ENCODE assay signal across 2 cellular contexts in genomic region chr12:77837876-77838291, GRCh38.
TF ChIP-seq lines count a peak whose summit lies in the region.

No MANE protein-coding gene starts in this region.

TF ChIP-seq in HepG2, 621 proteins besides CTCF, POLR2A, EP300 and RAD21:
- peak; percentile 59 to 84 for TF ChIP-seq MAFK (conservative IDR thresholded peaks at IDR 0.05 in 1 of 2, IDR thresholded peaks at IDR 0.05 in 1 of 2; ENCODE audit: low read length in 2 of 2)
- TF ChIP-seq, protein P1, sequence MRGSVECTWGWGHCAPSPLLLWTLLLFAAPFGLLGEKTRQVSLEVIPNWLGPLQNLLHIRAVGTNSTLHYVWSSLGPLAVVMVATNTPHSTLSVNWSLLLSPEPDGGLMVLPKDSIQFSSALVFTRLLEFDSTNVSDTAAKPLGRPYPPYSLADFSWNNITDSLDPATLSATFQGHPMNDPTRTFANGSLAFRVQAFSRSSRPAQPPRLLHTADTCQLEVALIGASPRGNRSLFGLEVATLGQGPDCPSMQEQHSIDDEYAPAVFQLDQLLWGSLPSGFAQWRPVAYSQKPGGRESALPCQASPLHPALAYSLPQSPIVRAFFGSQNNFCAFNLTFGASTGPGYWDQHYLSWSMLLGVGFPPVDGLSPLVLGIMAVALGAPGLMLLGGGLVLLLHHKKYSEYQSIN (CRISPR knock-in tag; IDR thresholded peaks at IDR 0.05; ENCODE audit: borderline replicate concordance) = no peak
- TF ChIP-seq MAFF (IDR thresholded peaks at IDR 0.05; ENCODE audit: low read depth, low read length) = peak; percentile 70

TF ChIP-seq in endothelial cell of umbilical vein, 7 proteins besides CTCF, POLR2A, EP300 and RAD21:
- TF ChIP-seq FOS (IDR thresholded peaks at IDR 0.05; ENCODE audit: borderline replicate concordance, insufficient read depth, low read length) (no peak), GATA2 (IDR thresholded peaks at IDR 0.05; ENCODE audit: insufficient read depth, insufficient read length, low read depth, low read length) (no peak), JUN (IDR thresholded peaks at IDR 0.05; ENCODE audit: borderline replicate concordance, insufficient read depth, insufficient read length, low read depth) (no peak), MYC (IDR thresholded peaks at IDR 0.05; ENCODE audit: low read depth, low read length) (no peak), POLR2AphosphoS5 (IDR thresholded peaks at IDR 0.05; ENCODE audit: insufficient read depth, low read depth, low read length) (no peak), EZH2 (IDR thresholded peaks at IDR 0.05; ENCODE audit: borderline replicate concordance, low read depth, low read length, severe bottlenecking) (no peak), MAX (IDR thresholded peaks at IDR 0.05; ENCODE audit: insufficient read depth, insufficient read length) (no peak)
